In the genomic region with DNA sequence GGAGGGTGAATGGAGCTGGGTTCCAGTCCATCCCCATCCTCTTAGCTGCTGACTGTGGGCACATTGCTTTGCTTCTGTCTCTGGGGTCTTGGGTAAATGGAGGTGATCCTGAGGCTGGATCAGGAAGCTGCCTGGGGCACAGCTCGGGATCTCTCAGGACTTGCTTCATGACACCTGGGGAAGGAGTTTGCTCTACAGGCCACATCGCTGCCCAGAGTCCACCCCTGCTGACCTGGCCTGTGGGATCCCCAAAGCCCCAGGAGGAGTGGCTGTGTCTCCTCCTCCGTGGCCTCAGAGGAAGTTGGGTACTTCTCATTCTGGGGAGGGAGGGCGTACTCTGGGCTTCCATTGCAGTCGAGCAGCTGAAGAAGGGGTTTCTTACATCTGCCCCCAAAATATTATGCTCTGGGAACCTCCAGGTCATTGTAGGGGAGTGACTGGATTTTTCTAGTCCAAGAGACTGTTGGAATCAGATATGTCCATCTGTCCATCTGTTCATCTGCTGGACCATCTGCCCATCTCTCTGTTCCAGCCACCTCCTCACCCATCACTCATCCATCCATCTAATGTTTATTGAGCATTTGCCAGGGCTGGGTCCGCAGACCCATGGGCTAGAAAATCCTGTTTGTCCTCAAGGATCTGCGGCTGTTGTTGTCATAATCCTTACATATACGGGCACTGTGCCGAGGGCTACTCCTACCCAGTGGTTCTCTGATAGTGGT, we compare ENCODE assay signal across 1 cellular context.
TF ChIP-seq lines count a peak whose summit lies in the region.

No MANE protein-coding gene starts in this region.

TF ChIP-seq in HEK293T, 16 proteins besides CTCF, POLR2A, EP300 and RAD21 (continued from another document):
- no peak for TF ChIP-seq NFRKB (IDR thresholded peaks at IDR 0.05)
